In genomic region chr17:80264793-80265075, GRCh38 we compare ENCODE assay signal across 9 cellular contexts. TPM values are rescaled to one million over a fixed set of nuclear protein-coding genes. Genes with fewer than 3 reads are reported as not detected.
A peak's percentile ranks its signal among the peaks of the same experiment; 100 is the strongest.
DNase-seq lines count a peak whose midpoint lies in the region; ATAC-seq, FAIRE-seq and TF ChIP-seq lines count a peak whose summit lies in the region.
"Had no signal": no experiment of that assay in that cellular context is flagged by ENCODE, and none has a peak within 500 bp of the region (broad histone marks: within the 10 kb centered on the region; RNA-seq: fewer than 3 reads in every experiment).

No MANE protein-coding gene starts in this region.

- no peak for TF ChIP-seq CTCF in GM06990 (IDR thresholded peaks at IDR 0.05; ENCODE audit: insufficient read depth, low read length, poor library complexity, severe bottlenecking)
- TF ChIP-seq CTCF in Panc1 (IDR thresholded peaks at IDR 0.05): no peak
- TF ChIP-seq CTCF in H1 (IDR thresholded peaks at IDR 0.05; ENCODE audit: control extremely low read depth in 1 of 3, insufficient read depth in 1 of 3, low read depth in 1 of 3, low read length in 3 of 3): no peak
- TF ChIP-seq CTCF in sigmoid colon (IDR thresholded peaks at IDR 0.05): no peak
- no peak for TF ChIP-seq CTCF in prostate gland (IDR thresholded peaks at IDR 0.05)

- H2BK20ac ChIP-seq in H1 (ENCODE audit: low read length): no peak overlapping the region

- H3K36me3 ChIP-seq in GM06990 (ENCODE audit: control insufficient read depth, insufficient read depth, low read length): peaks cover 5% of the 10 kb centered on the region
- no peaks in the 10 kb centered on the region; the same call in none of the 2 replicates for H3K36me3 ChIP-seq in Panc1 (ENCODE audit: control insufficient read depth, insufficient read depth, low read length)
- peaks cover 0 to 9% (median 3%) of the 10 kb centered on the region in 4 experiments; a peak in 4 of 8 replicates for H3K36me3 ChIP-seq in H1 (ENCODE audit: control insufficient read depth in 2 of 4, insufficient read depth in 4 of 4, low read length in 3 of 4)
- peaks cover 0 to 42% (median 8%) of the 10 kb centered on the region in 4 donors for H3K36me3 ChIP-seq in sigmoid colon
- H3K36me3 ChIP-seq in prostate gland: no peaks in the 10 kb centered on the region

- H3K4ac ChIP-seq in H1 (replicated peaks; ENCODE audit: insufficient read length, low read depth, low read length): no peak overlapping the region

- peaks cover 0 to 4% of the 10 kb centered on the region in 2 experiments for H4K20me1 ChIP-seq in H1 (replicated peaks in 1 of 2; ENCODE audit: control insufficient read depth in 1 of 2, insufficient read depth in 2 of 2, low read length in 2 of 2)

- in situ Hi-C loops in Panc1 (cut with HindIII; ENCODE audit: low pct_unique_long_range_greater_than_20kb, low sequenced_read_pairs): no loop called here

- H3K23ac ChIP-seq in H1 (ENCODE audit: insufficient read length): no peak overlapping the region

- H4K91ac ChIP-seq in H1 (replicated peaks; ENCODE audit: insufficient read length, low read length): peak overlapping the region; percentile 55

- no peak overlapping the region for H3K56ac ChIP-seq in H1 (replicated peaks; ENCODE audit: insufficient read length, low read depth, low read length)

- no peak overlapping the region for H2AFZ ChIP-seq in H1 (ENCODE audit: low read length)

- H4K8ac ChIP-seq in H1 (ENCODE audit: extremely low read depth, insufficient read depth, low read length): no peak overlapping the region

- TF ChIP-seq RAD21 in H1 (IDR thresholded peaks at IDR 0.05 in 1 of 2, conservative IDR thresholded peaks at IDR 0.05 in 1 of 2; ENCODE audit: low read depth in 2 of 2, low read length in 2 of 2): no peak

- no peak overlapping the region for H3K14ac ChIP-seq in H1 (ENCODE audit: insufficient read length)

- peaks cover 25% of the 10 kb centered on the region for H3K4me1 ChIP-seq in Panc1 (ENCODE audit: control insufficient read depth, insufficient read depth, low read length)
- peaks cover 8 to 21% (median 16%) of the 10 kb centered on the region in 4 experiments for H3K4me1 ChIP-seq in H1 (replicated peaks in 1 of 4; ENCODE audit: control insufficient read depth in 3 of 4, insufficient read depth in 4 of 4, low read length in 3 of 4)
- H3K4me1 ChIP-seq in sigmoid colon: peaks cover 0 to 36% (median 35%) of the 10 kb centered on the region in 4 donors
- peaks cover 20% of the 10 kb centered on the region for H3K4me1 ChIP-seq in prostate gland (replicated peaks)

- H2BK15ac ChIP-seq in H1 (ENCODE audit: low read length): no peak overlapping the region

- H3K4me3 ChIP-seq in GM06990 (replicated peaks; ENCODE audit: low read depth, low read length): peak overlapping the region; percentile 91
- peak overlapping the region in 1 of 2 experiments; percentile 38; a peak in 1 of 4 replicates for H3K4me3 ChIP-seq in Panc1 (ENCODE audit: low read depth in 2 of 2, low read length in 2 of 2)
- H3K4me3 ChIP-seq in H1 (ENCODE audit: extremely low read depth in 1 of 4, insufficient read depth in 2 of 4, low read depth in 3 of 4, low read length in 4 of 4): no peak overlapping the region
- H3K4me3 ChIP-seq in sigmoid colon: peak overlapping the region in 3 of 4 donors; percentile 36 to 42 (median 42)
- H3K4me3 ChIP-seq in prostate gland: no peak overlapping the region

- H3K4me2 ChIP-seq in H1 (ENCODE audit: insufficient read depth in 1 of 2, low read depth in 2 of 2, low read length in 2 of 2): no peak overlapping the region

- H2BK120ac ChIP-seq in H1 (replicated peaks; ENCODE audit: low read depth, low read length): no peak overlapping the region

- H3K79me1 ChIP-seq in H1 (ENCODE audit: low read depth, low read length): 0 out of 2 replicates have a peak, but pooled peaks cover 3% of the 10 kb centered on the region

- H2AK5ac ChIP-seq in H1 (ENCODE audit: low read depth, low read length): no peak overlapping the region

- no peak for TF ChIP-seq EP300 in H1 (IDR thresholded peaks at IDR 0.05; ENCODE audit: borderline replicate concordance in 1 of 2, low read depth in 2 of 2, low read length in 2 of 2)
- TF ChIP-seq EP300 in sigmoid colon (IDR thresholded peaks at IDR 0.05): no peak

- no TSS peak for BruUV-seq in Panc1 (replicated peaks; lab: Mats Ljungman, UMichigan)

- ATAC-seq in Panc1 (no peak), HG03095 (IDR thresholded peaks at IDR 0.05; ENCODE audit: unreplicated experiment) (no peak)

- FAIRE-seq in H1 (lab: Jason Lieb, UNC): no peak

- peaks cover 4% of the 10 kb centered on the region; the same call in 1 of the 2 replicates for H3K23me2 ChIP-seq in H1 (ENCODE audit: low read depth, low read length)

- no peak overlapping the region for H3K9ac ChIP-seq in H1 (replicated peaks in 1 of 4; ENCODE audit: extremely low read depth in 1 of 4, low read depth in 3 of 4, low read length in 3 of 4)

- peak overlapping the region; percentile 78; the same call in 1 of the 2 replicates for H3K27ac ChIP-seq in Panc1 (ENCODE audit: low read length)
- no peak overlapping the region for H3K27ac ChIP-seq in H1 (ENCODE audit: low read depth, low read length)
- peak overlapping the region in 3 of 4 donors; percentile 94 to 100 (median 99) for H3K27ac ChIP-seq in sigmoid colon
- H3K27ac ChIP-seq in substantia nigra (ENCODE audit: low read depth, low read length, poor library complexity, severe bottlenecking): no peak overlapping the region
- no peak overlapping the region for H3K27ac ChIP-seq in prostate gland

- no peaks in the 10 kb centered on the region for H3K9me3 ChIP-seq in Panc1 (ENCODE audit: control insufficient read depth, insufficient read depth, low read depth, low read length)
- H3K9me3 ChIP-seq in H1 (ENCODE audit: insufficient read depth in 2 of 2, low read depth in 1 of 2, low read length in 1 of 2): no peaks in the 10 kb centered on the region
- H3K9me3 ChIP-seq in sigmoid colon: no peaks in the 10 kb centered on the region
- no peaks in the 10 kb centered on the region for H3K9me3 ChIP-seq in prostate gland

- peaks cover 0 to 10% of the 10 kb centered on the region in 2 experiments; a peak in 2 of 4 replicates for H3K79me2 ChIP-seq in H1 (ENCODE audit: control insufficient read depth in 1 of 2, insufficient read depth in 2 of 2, low read length in 2 of 2)

- H4K5ac ChIP-seq in H1 (ENCODE audit: insufficient read length, low read depth, low read length): no peak overlapping the region

- intact Hi-C loops in Panc1 (cut with micrococcal nuclease; ENCODE audit: unreplicated experiment): no loop called here
- intact Hi-C loops in sigmoid colon (cut with DNase I): loop anchor here (5.0 kb wide), 4 partner anchors 42 to 422 kb away; partner anchors contain the start of genes CCDC40, GAA, SGSH and SLC26A11
- intact Hi-C loops in prostate gland (cut with DNase I): no loop called here

- WGBS in H1 (ENCODE audit: extremely low coverage in 1 of 2, insufficient coverage in 1 of 2, insufficient read length in 1 of 2, insufficient replicate concordance in 2 of 2, low coverage in 1 of 2, low lambda C conversion rate in 2 of 2, missing lambda C conversion rate in 1 of 2), 2 experiments: 92% methylated on average over 6 of the region's 6 CpGs; no CpG with 5 or more reads in 1 of the 2 experiments
- 58 to 85% methylated on average over 6 of the region's 6 CpGs for WGBS in sigmoid colon, 2 donors
- WGBS in prostate gland: 86% methylated on average over 6 of the region's 6 CpGs

- H3K27me3 ChIP-seq in GM06990 (replicated peaks; ENCODE audit: control insufficient read depth, insufficient read depth, low read length): no peaks in the 10 kb centered on the region
- no peaks in the 10 kb centered on the region for H3K27me3 ChIP-seq in Panc1 (ENCODE audit: control insufficient read depth, insufficient read depth, low read length)
- no peaks in the 10 kb centered on the region for H3K27me3 ChIP-seq in H1 (replicated peaks in 1 of 4; ENCODE audit: control insufficient read depth in 3 of 4, extremely low read depth in 1 of 4, insufficient read depth in 3 of 4, low read length in 3 of 4)
- no peaks in the 10 kb centered on the region for H3K27me3 ChIP-seq in sigmoid colon
- H3K27me3 ChIP-seq in prostate gland (replicated peaks; ENCODE audit: insufficient read depth): no peaks in the 10 kb centered on the region

- POLR2A ChIA-PET in Panc1 (lab: Charles Lee): no interaction called here
- POLR2A ChIA-PET in H1 (lab: Charles Lee; ENCODE audit: partially characterized antibody): interaction anchor here (0.6 to 4.9 kb wide), 3 partner anchors 8 to 725 kb away, joined by 3 to 63 read pairs (median 3); no protein-coding TSS in a partner anchor

- peak overlapping the region; percentile 13; the same call in 1 of the 2 replicates for H2BK5ac ChIP-seq in H1 (ENCODE audit: low read depth, low read length)

- DNase-seq in GM06990 (ENCODE audit: extremely low read depth, insufficient read length) (no peak), Panc1 (ENCODE audit: low read depth, low spot score) (no peak), H1 (ENCODE audit: low read depth in 1 of 2, low spot score in 2 of 2) (no peak), sigmoid colon (no peak), NCI-H146 treated with DMSO at 0.1 percent for 48 hours (lab: John Stamatoyannopoulos, UW; ENCODE audit: unreplicated experiment) (no peak), substantia nigra (lab: John Stamatoyannopoulos, UW) (no peak), prostate gland (ENCODE audit: low spot score) (no peak)
- DNase-seq: KG1 had no signal

- TF ChIP-seq POLR2A in H1 (IDR thresholded peaks at IDR 0.05; ENCODE audit: control extremely low read depth in 1 of 2, low read depth in 2 of 2, low read length in 2 of 2) (no peak), sigmoid colon (IDR thresholded peaks at IDR 0.05) (no peak), prostate gland (IDR thresholded peaks at IDR 0.05) (no peak)

- CTCF ChIA-PET in Panc1 (lab: Charles Lee): no interaction called here
- CTCF ChIA-PET in H1 (lab: Charles Lee; ENCODE audit: partially characterized antibody): no interaction called here

- H3K18ac ChIP-seq in H1 (ENCODE audit: extremely low read depth, low read length): no peak overlapping the region

- H2BK12ac ChIP-seq in H1 (ENCODE audit: low read depth, low read length): no peak overlapping the region

RNA-seq across cellular contexts. Expression of gene RNF213, which starts 4.1 kb away (rescaled TPM):
- total RNA-seq in Panc1 (2021; ENCODE audit: unreplicated experiment) (230 TPM), sigmoid colon (100 to 1,000 TPM in 1 of 4 donors, 10 to 100 TPM in 3; 48.2 to 109 (median 52.7) TPM), prostate gland (100 to 1,000 TPM in 1 of 2 donors, 10 to 100 TPM in 1; 57.7 to 112 TPM)
- polyA plus RNA-seq in Panc1 (2012; ENCODE audit: insufficient read length): 174 TPM
- 62.1 and 62.8 TPM in 2 replicates for total RNA-seq in H1 (2021; fragmentation: NEBNext Ultra II Directional; extraction: Animal tissue kit (Norgen Biotek cat#: 25700))
- polyA plus RNA-seq in H1 (2011; rRNA removed) (30.4 and 33.8 TPM in 2 replicates), sigmoid colon (100 to 1,000 TPM in 1 of 3 donors, 10 to 100 TPM in 1, 1 to 10 TPM in 1; 7.8 to 138 (median 14.6) TPM)
- polyA plus RNA-seq in H1 (2011; cell fraction: cytosol; rRNA removed): 29.3 TPM
- polyA plus RNA-seq in H1 (2011; cell fraction: nucleus; rRNA removed): 278 TPM
- polyA plus RNA-seq in H1 (2012, experiment 1 of 2): 41.4 to 55.4 TPM (median 46.9 TPM) in 4 replicates
- polyA plus RNA-seq in H1 (2012, experiment 2 of 2): 4.1 TPM
- 26.5 TPM for polyA plus RNA-seq in H1 (2013, experiment 1 of 2)
- 21.3 TPM for polyA plus RNA-seq in H1 (2013, experiment 2 of 2)
- 118 and 169 TPM in 2 replicates for polyA minus RNA-seq in H1 (2011; rRNA and poly(A)+ RNA removed)
- polyA minus RNA-seq in H1 (2011; cell fraction: cytosol; rRNA and poly(A)+ RNA removed): 76.0 TPM
- 166 TPM for polyA minus RNA-seq in H1 (2011; cell fraction: nucleus; rRNA and poly(A)+ RNA removed)

RNA-seq across cellular contexts. Expression of gene SLC26A11, which starts 44.5 kb away (rescaled TPM):
- total RNA-seq in Panc1 (2021; ENCODE audit: unreplicated experiment) (30.9 TPM), sigmoid colon (10 to 100 TPM in 3 of 4 donors, 1 to 10 TPM in 1; 6.8 to 14.5 (median 11.5) TPM), prostate gland (10 to 100 TPM; 16.9 to 32.4 TPM)
- 34.6 TPM for polyA plus RNA-seq in Panc1 (2012; ENCODE audit: insufficient read length)
- total RNA-seq in H1 (2021; fragmentation: NEBNext Ultra II Directional; extraction: Animal tissue kit (Norgen Biotek cat#: 25700)): 15.5 and 18.2 TPM in 2 replicates
- polyA plus RNA-seq in H1 (2011; rRNA removed) (25.9 and 36.4 TPM in 2 replicates), sigmoid colon (1 to 10 TPM; 2.3 to 9.3 (median 3.0) TPM)
- 17.5 TPM for polyA plus RNA-seq in H1 (2011; cell fraction: cytosol; rRNA removed)
- polyA plus RNA-seq in H1 (2011; cell fraction: nucleus; rRNA removed): 102 TPM
- polyA plus RNA-seq in H1 (2012, experiment 1 of 2): 15.1 to 18.1 TPM (median 17.1 TPM) in 4 replicates
- polyA plus RNA-seq in H1 (2012, experiment 2 of 2): 14.0 TPM
- polyA plus RNA-seq in H1 (2013, experiment 1 of 2): 17.1 TPM
- 15.3 TPM for polyA plus RNA-seq in H1 (2013, experiment 2 of 2)
- polyA minus RNA-seq in H1 (2011; rRNA and poly(A)+ RNA removed): 11.4 and 14.1 TPM in 2 replicates
- 6.9 TPM for polyA minus RNA-seq in H1 (2011; cell fraction: cytosol; rRNA and poly(A)+ RNA removed)
- polyA minus RNA-seq in H1 (2011; cell fraction: nucleus; rRNA and poly(A)+ RNA removed): 34.6 TPM

RNA-seq across cellular contexts. Expression of gene SGSH, which starts 44.6 kb away (rescaled TPM):
- total RNA-seq in Panc1 (2021; ENCODE audit: unreplicated experiment) (70.2 TPM), sigmoid colon (10 to 100 TPM; 11.4 to 31.6 (median 12.9) TPM), prostate gland (10 to 100 TPM; 41.2 to 95.7 TPM)
- 84.2 TPM for polyA plus RNA-seq in Panc1 (2012; ENCODE audit: insufficient read length)
- total RNA-seq in H1 (2021; fragmentation: NEBNext Ultra II Directional; extraction: Animal tissue kit (Norgen Biotek cat#: 25700)): 15.6 and 19.6 TPM in 2 replicates
- polyA plus RNA-seq in H1 (2011; rRNA removed) (18.0 and 39.2 TPM in 2 replicates), sigmoid colon (10 to 100 TPM in 1 of 3 donors, 1 to 10 TPM in 2; 3.6 to 37.0 (median 6.7) TPM)
- polyA plus RNA-seq in H1 (2011; cell fraction: cytosol; rRNA removed): 15.0 TPM
- 67.1 TPM for polyA plus RNA-seq in H1 (2011; cell fraction: nucleus; rRNA removed)
- 12.4 to 20.3 TPM (median 15.5 TPM) in 4 replicates for polyA plus RNA-seq in H1 (2012, experiment 1 of 2)
- 9.4 TPM for polyA plus RNA-seq in H1 (2012, experiment 2 of 2)
- polyA plus RNA-seq in H1 (2013, experiment 1 of 2): 15.4 TPM
- polyA plus RNA-seq in H1 (2013, experiment 2 of 2): 14.5 TPM
- polyA minus RNA-seq in H1 (2011; rRNA and poly(A)+ RNA removed): 7.3 and 12.8 TPM in 2 replicates
- polyA minus RNA-seq in H1 (2011; cell fraction: cytosol; rRNA and poly(A)+ RNA removed): 10.8 TPM
- 22.3 TPM for polyA minus RNA-seq in H1 (2011; cell fraction: nucleus; rRNA and poly(A)+ RNA removed)

Comparison
In these comparisons a context has a peak if more than half of its experiments do, and no peak if none do; other contexts are left out.
1. H3K4me3 ChIP-seq: peak in GM06990 (single experiment) and sigmoid colon (3 of 4); none in H1 (0 of 4) and prostate gland (0 of 2).
2. H3K27ac ChIP-seq: peak in Panc1 (single experiment) and sigmoid colon (3 of 4); none in H1 (single experiment), substantia nigra (single experiment) and prostate gland (0 of 2).